8 cellular contexts compared by ENCODE assay signal in the genomic region with DNA sequence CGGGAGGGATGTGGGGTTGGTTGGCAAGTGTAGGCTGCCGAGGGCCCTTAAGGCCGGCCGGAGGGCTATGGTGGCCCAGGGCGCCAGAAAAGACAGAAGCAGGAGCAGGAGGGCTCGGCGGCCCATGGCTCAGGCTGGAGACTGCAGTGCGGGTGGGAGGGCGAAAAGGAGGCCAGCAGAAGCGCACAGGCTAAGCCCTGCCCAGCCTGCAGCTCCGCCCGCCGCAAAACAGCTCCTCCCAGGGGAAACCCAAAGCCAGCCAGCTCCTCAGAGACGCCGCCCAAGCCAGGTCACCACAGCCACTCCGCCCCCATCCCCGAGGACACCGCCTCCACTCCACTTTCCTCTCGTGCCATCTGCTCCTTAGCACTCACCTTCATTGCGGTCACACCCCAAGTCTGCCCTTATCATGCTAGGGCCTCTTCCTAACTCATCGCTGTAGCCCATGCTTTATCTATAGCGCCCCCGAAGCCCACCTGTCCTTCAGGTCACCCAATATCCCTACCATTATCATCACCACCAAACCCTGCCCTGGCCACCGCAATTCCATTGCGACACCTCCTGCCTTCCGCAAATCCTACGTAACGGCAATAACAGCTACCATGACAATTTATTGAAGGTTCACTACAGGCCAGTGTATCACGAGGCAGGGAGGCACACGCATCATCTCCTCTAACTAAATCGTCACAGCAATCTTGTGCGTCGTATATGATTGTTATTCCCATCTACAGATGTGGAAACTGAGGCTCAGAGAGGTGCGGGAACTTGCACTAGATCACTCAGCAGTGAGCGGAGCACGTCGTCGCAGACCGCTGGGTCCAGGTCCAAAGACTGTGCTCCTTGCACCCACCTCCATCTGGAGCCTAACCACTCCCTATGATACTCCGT. TPM values are rescaled to one million over a fixed set of nuclear protein-coding genes. Genes with fewer than 3 reads are reported as not detected.
DNase-seq lines count a peak whose midpoint lies in the region; ATAC-seq and TF ChIP-seq lines count a peak whose summit lies in the region.

PRCP (minus strand) TSS at position 154 of the 888 bp plus-strand sequence; CDS start at position 126, 28 bp downstream.

- peak; percentile 95 for TF ChIP-seq POLR2A in NB4 (IDR thresholded peaks at IDR 0.05; ENCODE audit: extremely low read depth, insufficient read length)
- peak; percentile 48 for TF ChIP-seq POLR2A in testis (IDR thresholded peaks at IDR 0.05)

- DNase-seq in GM04503 (ENCODE audit: low read depth) (peak; percentile 52), HFF-Myc (ENCODE audit: extremely low read depth, low read depth) (peak; percentile 77), NB4 (ENCODE audit: low read depth) (peak; percentile 99), SK-N-SH (peak; percentile 89), glomerular endothelial cell (ENCODE audit: extremely low read depth, low read depth, low spot score) (no peak), omental fat pad (ENCODE audit: low spot score) (peak; percentile 79), testis (peak; percentile 95)

- peak within 1 kb of the TSS; percentile 87 for H2AFZ ChIP-seq in SK-N-SH (ENCODE audit: low read depth)

- TF ChIP-seq EP300 in SK-N-SH (IDR thresholded peaks at IDR 0.05; ENCODE audit: borderline replicate concordance in 1 of 2, low read depth in 1 of 2, low read length in 1 of 2): no peak

- H3K79me2 ChIP-seq in SK-N-SH (ENCODE audit: insufficient read depth): peaks cover 45% of the 10 kb centered on the region

- peak; percentile 94 for ATAC-seq in omental fat pad (ENCODE audit: low FRiP score)

- CTCF ChIA-PET in SK-N-SH (lab: Yijun Ruan, JAX): interaction anchor here (0.7 to 4.1 kb wide), 10 partner anchors 9 to 923 kb away, joined by 3 to 40 read pairs (median 4); no protein-coding TSS in a partner anchor

- no peaks in the 10 kb centered on the region for H3K36me3 ChIP-seq in SK-N-SH (replicated peaks in 1 of 2; ENCODE audit: control insufficient read depth in 1 of 2, insufficient read depth in 2 of 2, low read length in 1 of 2)
- no peaks in the 10 kb centered on the region for H3K36me3 ChIP-seq in testis (ENCODE audit: low read depth, missing control alignments)

- H3K4me1 ChIP-seq in SK-N-SH (ENCODE audit: control insufficient read depth in 1 of 2, insufficient read depth in 2 of 2, low read depth in 1 of 2, low read length in 1 of 2): peaks cover 0 to 24% of the 10 kb centered on the region in 2 experiments; a peak in 3 of 4 replicates
- H3K4me1 ChIP-seq in testis: peaks cover 9% of the 10 kb centered on the region

- H3K4me3 ChIP-seq in HFF-Myc (replicated peaks; ENCODE audit: low read depth, low read length) (peak within 1 kb of the TSS; percentile 74), NB4 (ENCODE audit: low read depth, low read length) (peak within 1 kb of the TSS; percentile 93), SK-N-SH (ENCODE audit: low read depth in 2 of 2, low read length in 1 of 2) (peak within 1 kb of the TSS; percentile 78 to 90), testis (peak within 1 kb of the TSS; percentile 78 to 90)

- 0 out of 2 replicates have a peak, but pooled peaks have one; percentile 2 for TF ChIP-seq RAD21 in SK-N-SH (IDR thresholded peaks at IDR 0.05; ENCODE audit: low read length)

- intact Hi-C loops in testis (cut with DNase I; ENCODE audit: low total_unique reads): loop anchor here (10.0 kb wide), 2 partner anchors 174 to 294 kb away; partner anchors contain the start of genes ANKRD42 and RAB30

- H3K27ac ChIP-seq in SK-N-SH (ENCODE audit: low read depth in 2 of 2, low read length in 1 of 2): peak within 1 kb of the TSS; percentile 70 to 95
- peak within 1 kb of the TSS; percentile 94 to 95 for H3K27ac ChIP-seq in testis

- H3K27me3 Mint-ChIP-seq in activated naive CD4-positive, alpha-beta T cell treated with anti-CD3 and anti-CD28 coated beads, Interleukin-2, amount 50 U/mL, for 24 hours: no peaks in the 10 kb centered on the region

- H3K4me1 Mint-ChIP-seq in activated naive CD4-positive, alpha-beta T cell treated with anti-CD3 and anti-CD28 coated beads, Interleukin-2, amount 50 U/mL, for 24 hours: peaks cover 58% of the 10 kb centered on the region

- H3K36me3 Mint-ChIP-seq in activated naive CD4-positive, alpha-beta T cell treated with anti-CD3 and anti-CD28 coated beads, Interleukin-2, amount 50 U/mL, for 24 hours: peaks cover 3% of the 10 kb centered on the region

- peak within 1 kb of the TSS; percentile 81 for H3K9ac ChIP-seq in SK-N-SH

- no peaks in the 10 kb centered on the region for H3F3A ChIP-seq in SK-N-SH (replicated peaks; ENCODE audit: insufficient read depth)

- H4K20me1 ChIP-seq in SK-N-SH (ENCODE audit: insufficient read depth): no peaks in the 10 kb centered on the region

- peak within 1 kb of the TSS; percentile 94 for H3K4me3 Mint-ChIP-seq in activated naive CD4-positive, alpha-beta T cell treated with anti-CD3 and anti-CD28 coated beads, Interleukin-2, amount 50 U/mL, for 24 hours

- H3K9me3 ChIP-seq in SK-N-SH (no peaks in the 10 kb centered on the region), testis (no peaks in the 10 kb centered on the region)

- H3K9me2 ChIP-seq in SK-N-SH: no peaks in the 10 kb centered on the region

- H3K27me3 ChIP-seq in SK-N-SH (ENCODE audit: insufficient read depth): no peaks in the 10 kb centered on the region
- H3K27me3 ChIP-seq in testis: no peaks in the 10 kb centered on the region

- under 1% methylated on average over 31 of the region's 40 CpGs for WGBS in SK-N-SH (ENCODE audit: low lambda C conversion rate)
- 0% methylated on average over 37 to 40 of the region's 40 CpGs for WGBS in testis, 2 donors

- H3K27ac Mint-ChIP-seq in activated naive CD4-positive, alpha-beta T cell treated with anti-CD3 and anti-CD28 coated beads, Interleukin-2, amount 50 U/mL, for 24 hours: peak within 1 kb of the TSS; percentile 99

- no peaks in the 10 kb centered on the region for H3K9me3 Mint-ChIP-seq in activated naive CD4-positive, alpha-beta T cell treated with anti-CD3 and anti-CD28 coated beads, Interleukin-2, amount 50 U/mL, for 24 hours

- H3K4me2 ChIP-seq in SK-N-SH: peak within 1 kb of the TSS; percentile 87

- no peak for TF ChIP-seq CTCF in HFF-Myc (IDR thresholded peaks at IDR 0.05; ENCODE audit: low read depth, low read length, missing control alignments)
- TF ChIP-seq CTCF in NB4 (IDR thresholded peaks at IDR 0.05; ENCODE audit: low read depth, low read length): no peak
- TF ChIP-seq CTCF in SK-N-SH (IDR thresholded peaks at IDR 0.05): 0 out of 2 replicates have a peak, but pooled peaks have one; percentile 11
- TF ChIP-seq CTCF in omental fat pad (IDR thresholded peaks at IDR 0.05): no peak
- no peak for TF ChIP-seq CTCF in testis (IDR thresholded peaks at IDR 0.05)

- POLR2A ChIA-PET in SK-N-SH (lab: Yijun Ruan, JAX): interaction anchor here (0.5 to 2.3 kb wide), 8 partner anchors 32 to 1497 kb away, joined by 3 to 11 read pairs (median 4); partner anchors contain the start of genes CCDC90B, FAM181B, PCF11 and RAB30

TF ChIP-seq in SK-N-SH, 30 proteins besides CTCF, POLR2A, EP300 and RAD21 (continues in another document):
- no peak for TF ChIP-seq FOXJ3 (CRISPR knock-in tag; IDR thresholded peaks at IDR 0.05)
- TF ChIP-seq EZH2phosphoT487 (IDR thresholded peaks at IDR 0.05; ENCODE audit: borderline replicate concordance, low read depth): no peak
- no peak for TF ChIP-seq ZBTB33 (IDR thresholded peaks at IDR 0.05; ENCODE audit: borderline replicate concordance, low read depth)
- TF ChIP-seq, protein P1, sequence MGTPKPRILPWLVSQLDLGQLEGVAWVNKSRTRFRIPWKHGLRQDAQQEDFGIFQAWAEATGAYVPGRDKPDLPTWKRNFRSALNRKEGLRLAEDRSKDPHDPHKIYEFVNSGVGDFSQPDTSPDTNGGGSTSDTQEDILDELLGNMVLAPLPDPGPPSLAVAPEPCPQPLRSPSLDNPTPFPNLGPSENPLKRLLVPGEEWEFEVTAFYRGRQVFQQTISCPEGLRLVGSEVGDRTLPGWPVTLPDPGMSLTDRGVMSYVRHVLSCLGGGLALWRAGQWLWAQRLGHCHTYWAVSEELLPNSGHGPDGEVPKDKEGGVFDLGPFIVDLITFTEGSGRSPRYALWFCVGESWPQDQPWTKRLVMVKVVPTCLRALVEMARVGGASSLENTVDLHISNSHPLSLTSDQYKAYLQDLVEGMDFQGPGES (IDR thresholded peaks at IDR 0.05; ENCODE audit: low read depth, low read length): no peak
- TF ChIP-seq, protein P2, sequence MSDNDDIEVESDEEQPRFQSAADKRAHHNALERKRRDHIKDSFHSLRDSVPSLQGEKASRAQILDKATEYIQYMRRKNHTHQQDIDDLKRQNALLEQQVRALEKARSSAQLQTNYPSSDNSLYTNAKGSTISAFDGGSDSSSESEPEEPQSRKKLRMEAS (IDR thresholded peaks at IDR 0.05; ENCODE audit: low read depth): peak; percentile 47
- TF ChIP-seq SIN3A (IDR thresholded peaks at IDR 0.05; ENCODE audit: borderline replicate concordance, low read depth, low read length): peak; percentile 69; the same call in 1 of the 2 replicates
- no peak for TF ChIP-seq GABPA (IDR thresholded peaks at IDR 0.05; ENCODE audit: low read depth)
- no peak for TF ChIP-seq NFIC (IDR thresholded peaks at IDR 0.05; ENCODE audit: borderline replicate concordance)
- no peak for TF ChIP-seq TEAD4 (IDR thresholded peaks at IDR 0.05; ENCODE audit: borderline replicate concordance, insufficient read depth)
- no peak for TF ChIP-seq RXRA (IDR thresholded peaks at IDR 0.05; ENCODE audit: borderline replicate concordance, low read depth)
- TF ChIP-seq FOSL2 (IDR thresholded peaks at IDR 0.05; ENCODE audit: borderline replicate concordance, low read depth): no peak
- TF ChIP-seq JUND (IDR thresholded peaks at IDR 0.05): no peak

RNA-seq across cellular contexts. Expression of gene PRCP, which starts in this region (rescaled TPM):
- 65.0 and 91.7 TPM in 2 replicates for polyA plus RNA-seq in SK-N-SH (2012; rRNA removed)
- polyA plus RNA-seq in SK-N-SH (2012; cell fraction: cytosol; rRNA removed): 87.4 and 92.1 TPM in 2 replicates
- 20.3 and 45.9 TPM in 2 replicates for polyA plus RNA-seq in SK-N-SH (2012; cell fraction: nucleus; rRNA removed)
- total RNA-seq in glomerular endothelial cell: 138 and 215 TPM in 2 replicates
- total RNA-seq in omental fat pad: 10 to 100 TPM; 59.6 to 82.4 (median 68.8) TPM
- total RNA-seq in testis: 10 to 100 TPM; 41.3 to 46.9 TPM
- polyA plus RNA-seq in testis (ENCODE audit: insufficient read depth, low read depth, low replicate concordance): 118 TPM
